25 cellular contexts compared by ENCODE assay signal in the genomic region with DNA sequence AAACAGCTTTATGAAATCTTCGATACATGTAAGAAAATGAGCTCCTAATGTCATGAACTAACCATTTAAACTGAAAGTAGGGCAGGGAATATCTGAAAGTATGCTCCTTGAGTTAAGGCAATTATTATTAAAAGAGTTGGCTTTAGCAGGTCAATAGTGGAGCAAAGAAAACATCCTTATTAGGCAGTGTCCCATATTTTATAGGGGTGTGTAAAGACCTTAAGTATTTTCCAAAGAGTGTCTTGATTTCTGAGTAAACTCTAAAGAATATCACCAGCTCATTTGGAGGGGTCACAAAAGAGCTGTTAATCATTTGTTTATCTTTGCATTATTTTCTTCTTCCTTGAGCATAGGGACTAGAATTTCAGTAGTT.
DNase-seq lines count a peak whose midpoint lies in the region; ATAC-seq and TF ChIP-seq lines count a peak whose summit lies in the region.
"Had no signal": no experiment of that assay in that cellular context is flagged by ENCODE, and none has a peak within 500 bp of the region (broad histone marks: within the 10 kb centered on the region; RNA-seq: fewer than 3 reads in every experiment).

No MANE protein-coding gene starts in this region.

- peak; percentile 42 for ATAC-seq in IMR-90 (ENCODE audit: low read depth)
- ATAC-seq in psoas muscle = no peak
- no peak for ATAC-seq in HG02759 (IDR thresholded peaks at IDR 0.05; ENCODE audit: unreplicated experiment)
- ATAC-seq in left lobe of liver = no peak
- ATAC-seq: activated CD8-positive, alpha-beta memory T cell treated with anti-CD3 and anti-CD28 coated beads, Interleukin-2, amount 10 ng/mL, durations not matched to agents 7 days and 5 days; activated T-cell treated with anti-CD3 and anti-CD28 coated beads, Interleukin-2, amount 50 U/mL, for 4 hours; HCT116; stimulated activated memory B cell treated with anti-CD40 and anti-IgM and Interleukin-4, amounts not matched to agents 10 μg/mL and 1 μg/mL and 100 μg/mL, for 72 hours had no signal

- peak overlapping the region; percentile 53 to 70; a peak in 1 of 4 replicates for H4K8ac ChIP-seq in IMR-90 (ENCODE audit: low read depth in 2 of 2, low read length in 2 of 2)

- no peaks in the 10 kb centered on the region for H3K36me3 ChIP-seq in IMR-90 (ENCODE audit: control insufficient read depth, insufficient read depth, low read length)
- H3K36me3 ChIP-seq in hepatocyte (replicated peaks; ENCODE audit: insufficient read depth, low read depth) = no peaks in the 10 kb centered on the region
- no peaks in the 10 kb centered on the region for H3K36me3 ChIP-seq in skeletal muscle satellite cell (ENCODE audit: insufficient read depth, low read length)
- no peaks in the 10 kb centered on the region for H3K36me3 ChIP-seq in psoas muscle (ENCODE audit: insufficient read depth in 1 of 2, low read depth in 1 of 2)
- H3K36me3 ChIP-seq: left ventricle myocardium inferior, suprapubic skin had no signal

- no peaks in the 10 kb centered on the region for H3K9me1 ChIP-seq in IMR-90 (ENCODE audit: insufficient read depth, low read length)

- no peak overlapping the region; the same call in 1 of the 2 replicates for H2AK5ac ChIP-seq in IMR-90 (ENCODE audit: low read depth, low read length)

- no peak overlapping the region; the same call in 1 of the 2 replicates for H2BK20ac ChIP-seq in IMR-90 (ENCODE audit: low read depth, low read length)

- H3K56ac ChIP-seq in IMR-90 (ENCODE audit: extremely low read depth, insufficient read depth, low read length) = no peak overlapping the region

- dilution Hi-C loops in IMR-90 (cut with HindIII; ENCODE audit: low sequenced_read_pairs, unreplicated experiment) = no loop called here

- POLR2A ChIA-PET in IMR-90 (lab: Charles Lee; ENCODE audit: unreplicated experiment) = interaction anchor here (0.6 kb wide), 1 partner anchor 261 kb away, joined by 4 read pairs; no protein-coding TSS in a partner anchor

- no peak overlapping the region for H3K4ac ChIP-seq in IMR-90 (ENCODE audit: low read depth, low read length)

- no peak overlapping the region for H3K4me3 ChIP-seq in IMR-90 (ENCODE audit: insufficient read depth, low read depth, low read length)
- H3K4me3 ChIP-seq in hepatocyte = no peak overlapping the region
- H3K4me3 ChIP-seq in skeletal muscle satellite cell (ENCODE audit: low read length) = no peak overlapping the region
- no peak overlapping the region for H3K4me3 ChIP-seq in psoas muscle
- H3K4me3 ChIP-seq: left ventricle myocardium inferior, suprapubic skin had no signal

- no peak overlapping the region for H2AK9ac ChIP-seq in IMR-90 (replicated peaks; ENCODE audit: low read depth, low read length, poor library complexity)

- H2AFZ ChIP-seq in IMR-90 (replicated peaks; ENCODE audit: low read length, poor library complexity) = no peak overlapping the region
- no peak overlapping the region for H2AFZ ChIP-seq in hepatocyte

- no peak overlapping the region; the same call in 1 of the 2 replicates for H4K5ac ChIP-seq in IMR-90 (ENCODE audit: low read depth, low read length)

- H3K27me3 ChIP-seq in IMR-90 (ENCODE audit: control insufficient read depth, insufficient read depth, low read length) = no peaks in the 10 kb centered on the region
- H3K27me3 ChIP-seq in hepatocyte = no peaks in the 10 kb centered on the region
- no peaks in the 10 kb centered on the region for H3K27me3 ChIP-seq in skeletal muscle satellite cell (ENCODE audit: control insufficient read depth, insufficient read depth, low read length)
- H3K27me3 ChIP-seq in psoas muscle (ENCODE audit: insufficient read depth in 3 of 3, low read length in 2 of 3) = no peaks in the 10 kb centered on the region
- H3K27me3 ChIP-seq: suprapubic skin had no signal

- peak overlapping the region; percentile 42; the same call in 1 of the 2 replicates for H2BK120ac ChIP-seq in IMR-90 (ENCODE audit: low read depth, low read length)

- WGBS in IMR-90 (ENCODE audit: extremely low coverage in 2 of 2, insufficient read length in 1 of 2), 2 experiments = no CpG with 5 or more reads among the region's 1 CpG
- WGBS in hepatocyte (ENCODE audit: low lambda C conversion rate, missing lambda C conversion rate) = 91% methylated on average over 1 of the region's 1 CpG
- WGBS in psoas muscle, 3 donors = 42 to 69% (median 62%) methylated on average over 1 of the region's 1 CpG

- BruUV-seq in IMR-90 (replicated peaks; lab: Mats Ljungman, UMichigan) = no TSS peak

- CTCF ChIA-PET in IMR-90 (lab: Yijun Ruan, JAX) = no interaction called here

- TF ChIP-seq CTCF in IMR-90 (conservative IDR thresholded peaks at IDR 0.05; ENCODE audit: low read depth, low read length) = no peak
- TF ChIP-seq CTCF in hepatocyte (IDR thresholded peaks at IDR 0.05; ENCODE audit: poor library complexity) = no peak
- no peak for TF ChIP-seq CTCF in psoas muscle (IDR thresholded peaks at IDR 0.05)

- H3K4me1 ChIP-seq in IMR-90 (ENCODE audit: control insufficient read depth, insufficient read depth, low read length) = no peaks in the 10 kb centered on the region
- peaks cover 13% of the 10 kb centered on the region for H3K4me1 ChIP-seq in hepatocyte (ENCODE audit: insufficient read depth)
- H3K4me1 ChIP-seq in skeletal muscle satellite cell (ENCODE audit: control insufficient read depth, insufficient read depth, low read length) = peaks cover 22% of the 10 kb centered on the region
- no peaks in the 10 kb centered on the region for H3K4me1 ChIP-seq in psoas muscle
- H3K4me1 ChIP-seq: Caco-2, left ventricle myocardium inferior, suprapubic skin had no signal

- H3K9ac ChIP-seq in IMR-90 (ENCODE audit: low read depth, low read length) = no peak overlapping the region
- no peak overlapping the region for H3K9ac ChIP-seq in skeletal muscle satellite cell (ENCODE audit: low read depth, low read length)

- H4K91ac ChIP-seq in IMR-90 (ENCODE audit: insufficient read depth, low read depth, low read length) = no peak overlapping the region

- H3K23ac ChIP-seq in IMR-90 (ENCODE audit: low read depth, low read length) = no peak overlapping the region

- in situ Hi-C loops in IMR-90 (cut with MboI; ENCODE audit: low sequenced_read_pairs) = no loop called here

- H3K4me2 ChIP-seq in IMR-90 (ENCODE audit: low read depth, low read length) = peak overlapping the region; percentile 60; the same call in 1 of the 2 replicates
- peak overlapping the region; percentile 8 for H3K4me2 ChIP-seq in hepatocyte
- H3K4me2 ChIP-seq in skeletal muscle satellite cell (ENCODE audit: low read length) = peak overlapping the region; percentile 19

- H3K79me2 ChIP-seq in hepatocyte = no peaks in the 10 kb centered on the region

- intact Hi-C loops in IMR-90 (cut with micrococcal nuclease) = loop anchor here (10.0 kb wide), 1 partner anchor 257 kb away; a partner anchor contains a TSS
- intact Hi-C loops in psoas muscle (cut with DNase I) = no loop called here

- no peaks in the 10 kb centered on the region for H3K9me2 ChIP-seq in hepatocyte (replicated peaks; ENCODE audit: insufficient read depth)

- peak overlapping the region; percentile 59 for H2BK5ac ChIP-seq in IMR-90 (ENCODE audit: low read depth, low read length, poor library complexity, severe bottlenecking)

- H3K14ac ChIP-seq in IMR-90 (replicated peaks; ENCODE audit: low read depth, low read length) = no peak overlapping the region; the same call in 1 of the 2 replicates

- H3K79me1 ChIP-seq in IMR-90 (ENCODE audit: low read depth in 1 of 2, low read length in 2 of 2) = no peaks in the 10 kb centered on the region

- H4K20me1 ChIP-seq in IMR-90 (ENCODE audit: insufficient read depth, low read length) = no peaks in the 10 kb centered on the region
- no peaks in the 10 kb centered on the region for H4K20me1 ChIP-seq in hepatocyte (ENCODE audit: insufficient read depth, poor library complexity, severe bottlenecking)

- H3K9me3 ChIP-seq in IMR-90 (ENCODE audit: control insufficient read depth, insufficient read depth, low read length) (no peaks in the 10 kb centered on the region), hepatocyte (ENCODE audit: low read depth) (no peaks in the 10 kb centered on the region), skeletal muscle satellite cell (replicated peaks; ENCODE audit: low read length) (no peaks in the 10 kb centered on the region), psoas muscle (no peaks in the 10 kb centered on the region)
- H3K9me3 ChIP-seq: Caco-2, left ventricle myocardium inferior, suprapubic skin had no signal

- no peak overlapping the region; the same call in 2 of the 3 replicates for H2BK15ac ChIP-seq in IMR-90 (ENCODE audit: low read depth, low read length)

- no peak for TF ChIP-seq RAD21 in IMR-90 (IDR thresholded peaks at IDR 0.05; ENCODE audit: low read length)

- H3K18ac ChIP-seq in IMR-90 (ENCODE audit: low read depth, low read length) = 0 out of 2 replicates have a peak overlapping the region, but pooled peaks have one; percentile 20

- no peak overlapping the region for H3K27ac ChIP-seq in IMR-90 (ENCODE audit: insufficient read depth, low read length)
- H3K27ac ChIP-seq in hepatocyte = no peak overlapping the region
- no peak overlapping the region for H3K27ac ChIP-seq in psoas muscle
- H3K27ac ChIP-seq: C4-2B, epithelial cell of prostate, left ventricle myocardium inferior, suprapubic skin had no signal

- no peak for DNase-seq in IMR-90
- no peak for DNase-seq in hepatocyte (ENCODE audit: low spot score)
- no peak for DNase-seq in psoas muscle
- DNase-seq in left lobe of liver (ENCODE audit: low spot score) = no peak
- no peak for DNase-seq in activated CD4-positive, alpha-beta T cell treated with anti-CD3 and anti-CD28 coated beads for 1 hour
- DNase-seq: activated CD4-positive, CD25-positive, alpha-beta regulatory T cell; activated CD8-positive, alpha-beta memory T cell treated with anti-CD3 and anti-CD28 coated beads, Interleukin-2, amount 10 ng/mL, durations not matched to agents 7 days and 5 days; activated gamma-delta T cell; activated naive CD8-positive, alpha-beta T cell treated with anti-CD3 and anti-CD28 coated beads for 36 hours; activated T-cell treated with anti-CD3 and anti-CD28 coated beads, Interleukin-2, amount 50 U/mL, for 4 hours; aorta; Caco-2; effector CD4-positive, alpha-beta T cell; GDM1; left ventricle myocardium inferior; NCI-H1092 treated with DMSO at 0.1 percent for 48 hours; NCI-H1694 treated with DMSO at 0.1 percent for 48 hours; NCI-H2171 had no signal

- no peak for TF ChIP-seq POLR2A in IMR-90 (IDR thresholded peaks at IDR 0.05; ENCODE audit: low read depth, low read length)

TF ChIP-seq in IMR-90, 13 proteins besides CTCF, POLR2A, EP300 and RAD21 (continues in another document):
- TF ChIP-seq BHLHE40 (IDR thresholded peaks at IDR 0.05; ENCODE audit: low read depth, low read length) (no peak), MXI1 (IDR thresholded peaks at IDR 0.05; ENCODE audit: borderline replicate concordance, low read depth, low read length) (no peak), NFE2L2 (IDR thresholded peaks at IDR 0.05; ENCODE audit: low read depth, low read length) (no peak), FOS (IDR thresholded peaks at IDR 0.05; ENCODE audit: low read depth, low read length) (no peak)

Comparison
In these comparisons a context has a peak if more than half of its experiments do, and no peak if none do; other contexts are left out.
1. H3K4me2 ChIP-seq: peak in every context shown above with its lines; median percentile 60 in IMR-90; 19 in skeletal muscle satellite cell; 8 in hepatocyte.